ENCODE assay signal across 11 cellular contexts in the genomic region with DNA sequence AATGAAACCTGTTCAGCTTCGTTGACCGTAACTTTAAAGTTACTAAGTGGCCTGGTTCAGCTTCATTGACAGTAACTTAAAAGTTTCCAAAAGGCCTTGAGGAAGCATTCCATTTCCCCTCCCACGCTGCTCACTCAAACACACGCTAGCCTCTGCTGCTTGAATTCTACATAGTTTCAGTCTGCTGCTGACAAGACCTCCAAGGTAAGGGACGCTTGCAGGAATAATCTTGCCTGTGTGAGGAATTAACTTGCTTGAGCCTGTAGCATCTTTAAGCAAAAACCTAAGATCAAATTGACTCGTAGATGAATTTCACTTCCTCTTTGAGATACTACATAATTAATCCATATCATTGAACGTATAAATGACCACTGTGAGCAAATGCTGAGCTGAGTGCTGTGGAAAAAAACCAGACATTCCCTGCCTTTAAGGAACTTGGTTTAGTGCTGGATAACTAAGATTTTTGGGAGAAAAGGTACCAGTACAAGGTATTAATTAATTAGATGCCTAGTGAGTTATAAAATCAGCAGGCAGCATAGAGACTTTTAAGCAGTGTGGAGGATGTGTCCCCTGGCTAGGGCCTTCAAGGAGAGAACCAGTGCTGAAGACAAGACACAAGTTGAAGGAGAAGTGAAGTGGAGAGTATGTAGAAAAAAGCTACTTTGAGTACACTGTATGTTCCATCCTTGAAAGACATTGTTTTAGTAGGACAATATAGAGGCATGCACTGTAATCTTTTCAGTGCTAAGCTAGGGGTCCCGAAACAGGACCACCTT.
A peak's percentile ranks its signal among the peaks of the same experiment; 100 is the strongest.
DNase-seq lines count a peak whose midpoint lies in the region; ATAC-seq and TF ChIP-seq lines count a peak whose summit lies in the region.
"Had no signal": no experiment of that assay in that cellular context is flagged by ENCODE, and none has a peak within 500 bp of the region (broad histone marks: within the 10 kb centered on the region; RNA-seq: fewer than 3 reads in every experiment).

No MANE protein-coding gene starts in this region.

- no peaks in the 10 kb centered on the region for H3K27me3 ChIP-seq in layer of hippocampus (ENCODE audit: control insufficient read depth, insufficient read depth, low read length)

- peak; percentile 44 for DNase-seq in GM13976 (ENCODE audit: low spot score)
- no peak for DNase-seq in GM19238 (ENCODE audit: insufficient read length, low spot score)
- DNase-seq in NCI-H446 treated with DMSO at 0.1 percent for 48 hours (lab: John Stamatoyannopoulos, UW), result no peak
- DNase-seq in NCI-H446 (lab: John Stamatoyannopoulos, UW), result no peak
- DNase-seq in NCI-H69 (lab: John Stamatoyannopoulos, UW), result no peak
- DNase-seq: activated naive CD8-positive, alpha-beta T cell treated with anti-CD3 and anti-CD28 coated beads, Interleukin-2, amount 10 ng/mL, durations not matched to agents 7 days and 5 days; mesendoderm; NCI-H510A had no signal

- TF ChIP-seq CTCF in GM13976 (IDR thresholded peaks at IDR 0.05; ENCODE audit: borderline replicate concordance, control extremely low read depth, extremely low read depth, insufficient read depth, missing control alignments), result no peak

- peak; percentile 70 for ATAC-seq in GM21619 (IDR thresholded peaks at IDR 0.05; ENCODE audit: unreplicated experiment)
- ATAC-seq in HG03575 (IDR thresholded peaks at IDR 0.05; ENCODE audit: extremely low read depth, insufficient number of reproducible peaks, low FRiP score, unreplicated experiment), result peak; percentile 80

- peak overlapping the region; percentile 5 for H3K27ac ChIP-seq in layer of hippocampus (ENCODE audit: low read depth, low read length)

- in situ Hi-C loops in GM13976 (cut with MboI; ENCODE audit: low sequenced_read_pairs, unreplicated experiment), result no loop called here
